Comparison of ENCODE assay signal across 8 cellular contexts in the genomic region with DNA sequence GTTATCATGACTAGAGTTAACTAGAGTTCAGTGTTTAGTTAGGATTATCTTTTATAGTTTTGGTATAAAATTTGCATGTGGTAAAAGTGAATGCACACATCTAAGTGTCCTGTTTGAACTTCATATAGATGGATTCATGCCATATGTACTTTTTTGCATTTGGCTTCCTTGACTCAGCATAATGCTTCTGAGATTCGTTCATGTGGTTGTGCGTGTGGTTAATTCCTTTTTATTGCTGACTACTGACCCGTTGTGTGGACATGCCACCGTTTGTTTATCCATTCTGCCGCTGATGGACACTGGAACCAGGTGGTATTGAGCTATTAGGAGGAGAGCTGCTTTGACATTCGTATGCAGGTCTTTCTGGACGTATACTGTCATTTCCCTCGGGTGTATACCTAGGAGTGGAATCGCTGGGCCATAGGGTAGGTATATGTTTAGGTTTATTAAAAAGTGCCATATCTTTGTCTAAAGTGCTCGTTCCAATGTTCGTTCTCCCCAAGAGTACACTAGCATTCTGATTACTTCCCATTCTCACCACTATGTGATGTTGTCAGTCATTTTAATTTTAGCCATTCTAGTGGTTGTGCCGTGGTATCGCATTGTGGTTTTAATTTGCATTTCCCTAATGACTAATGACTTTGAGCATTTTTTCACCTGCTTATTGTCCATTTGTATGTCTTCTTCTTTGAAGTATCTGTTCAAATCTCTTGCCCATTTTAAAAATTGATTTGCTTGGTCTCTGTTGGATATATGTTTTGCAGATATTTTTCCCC. TPM values are rescaled to one million over a fixed set of nuclear protein-coding genes. Genes with fewer than 3 reads are reported as not detected.
A peak's percentile ranks its signal among the peaks of the same experiment; 100 is the strongest.
DNase-seq lines count a peak whose midpoint lies in the region; ATAC-seq and TF ChIP-seq lines count a peak whose summit lies in the region.

No MANE protein-coding gene starts in this region.

- no peak for TF ChIP-seq EP300 in esophagus muscularis mucosa (IDR thresholded peaks at IDR 0.05)

- H3K36me3 Mint-ChIP-seq in central memory CD8-positive, alpha-beta T cell (ENCODE audit: insufficient read depth): peaks cover 12% of the 10 kb centered on the region

- intact Hi-C loops in esophagus muscularis mucosa (cut with DNase I): no loop called here

- 85% methylated on average over 13 of the region's 13 CpGs for WGBS in esophagus muscularis mucosa

- no peak overlapping the region for H3K27ac ChIP-seq in esophagus muscularis mucosa (replicated peaks in 1 of 4)

- H3K27me3 ChIP-seq in esophagus muscularis mucosa: no peaks in the 10 kb centered on the region

- peaks cover 0 to 7% (median 3%) of the 10 kb centered on the region in 4 donors for H3K36me3 ChIP-seq in esophagus muscularis mucosa

- no peak overlapping the region for H3K4me3 ChIP-seq in esophagus muscularis mucosa

- H3K9me3 Mint-ChIP-seq in central memory CD8-positive, alpha-beta T cell: no peaks in the 10 kb centered on the region

- no peaks in the 10 kb centered on the region for H3K27me3 Mint-ChIP-seq in central memory CD8-positive, alpha-beta T cell

- TF ChIP-seq POLR2A in esophagus muscularis mucosa (IDR thresholded peaks at IDR 0.05; ENCODE audit: low read depth): no peak

- DNase-seq in central memory CD8-positive, alpha-beta T cell (ENCODE audit: low spot score in 2 of 2): no peak
- DNase-seq in NCI-H1048 (lab: John Stamatoyannopoulos, UW) (no peak), retina (no peak), esophagus muscularis mucosa (ENCODE audit: extremely low spot score) (no peak), islet precursor cell (no peak)

- peak overlapping the region; percentile 64 for H3K27ac Mint-ChIP-seq in central memory CD8-positive, alpha-beta T cell (ENCODE audit: low read depth)

- H3K4me3 Mint-ChIP-seq in central memory CD8-positive, alpha-beta T cell: peak overlapping the region; percentile 41

- peaks cover 44% of the 10 kb centered on the region for H3K4me1 Mint-ChIP-seq in central memory CD8-positive, alpha-beta T cell

- ATAC-seq in GM21515 (IDR thresholded peaks at IDR 0.05; ENCODE audit: unreplicated experiment) (peak; percentile 77), HG03571 (IDR thresholded peaks at IDR 0.05; ENCODE audit: unreplicated experiment) (peak; percentile 61)
- peak; percentile 72 for ATAC-seq in central memory CD8-positive, alpha-beta T cell (replicated peaks; ENCODE audit: extremely low read depth, poor library complexity, severe bottlenecking)

- peak; percentile 65; the same call in 2 of the 3 replicates for TF ChIP-seq CTCF in GM12872 (IDR thresholded peaks at IDR 0.05; ENCODE audit: insufficient read depth, low read depth, low read length)
- no peak for TF ChIP-seq CTCF in esophagus muscularis mucosa (IDR thresholded peaks at IDR 0.05)

- H3K9me3 ChIP-seq in esophagus muscularis mucosa: no peaks in the 10 kb centered on the region

- peaks cover 29 to 55% (median 45%) of the 10 kb centered on the region in 4 donors for H3K4me1 ChIP-seq in esophagus muscularis mucosa

RNA-seq across cellular contexts. Expression of a gene that starts 37.7 kb away (rescaled TPM):
- total RNA-seq in esophagus muscularis mucosa: 10 to 100 TPM; 10.6 to 20.0 (median 13.1) TPM
